1 cellular context compared by ENCODE assay signal in genomic region chrX:11614253-11614652, GRCh38. TPM values are rescaled to one million over a fixed set of nuclear protein-coding genes. Genes with fewer than 3 reads are reported as not detected.
"Had no signal": no experiment of that assay in that cellular context is flagged by ENCODE, and none has a peak within 500 bp of the region (broad histone marks: within the 10 kb centered on the region; RNA-seq: fewer than 3 reads in every experiment).

No MANE protein-coding gene starts in this region.

RNA-seq across cellular contexts. Expression of gene ARHGAP6, which starts 51.5 kb away (rescaled TPM):
- total RNA-seq: G401 had no signal
